In genomic region chrX:10109695-10110094, GRCh38 we compare ENCODE assay signal across 14 cellular contexts. TPM values are rescaled to one million over a fixed set of nuclear protein-coding genes. Genes with fewer than 3 reads are reported as not detected.
DNase-seq lines count a peak whose midpoint lies in the region; ATAC-seq and TF ChIP-seq lines count a peak whose summit lies in the region.
"Had no signal": no experiment of that assay in that cellular context is flagged by ENCODE, and none has a peak within 500 bp of the region (broad histone marks: within the 10 kb centered on the region; RNA-seq: fewer than 3 reads in every experiment).

No MANE protein-coding gene starts in this region.

- H3K36me3 Mint-ChIP-seq in activated naive CD4-positive, alpha-beta T cell treated with anti-CD3 and anti-CD28 coated beads, Interleukin-2, amount 50 U/mL, for 24 hours: no peaks in the 10 kb centered on the region
- peaks cover 12 to 13% of the 10 kb centered on the region in 2 donors for H3K36me3 Mint-ChIP-seq in activated naive CD4-positive, alpha-beta T cell treated with anti-CD3 and anti-CD28 coated beads, Interleukin-2, amount 50 U/mL, for 72 hours

- H3K27me3 ChIP-seq in effector memory CD4-positive, alpha-beta T cell (replicated peaks; ENCODE audit: control insufficient read depth, insufficient read depth, low read length, poor library complexity, severe bottlenecking): no peaks in the 10 kb centered on the region
- H3K27me3 ChIP-seq in mucosa of rectum (ENCODE audit: control insufficient read depth in 2 of 2, insufficient read depth in 2 of 2, low read length in 2 of 2): no peaks in the 10 kb centered on the region
- H3K27me3 ChIP-seq: adrenal gland, vagina had no signal

- no peaks in the 10 kb centered on the region for H3K27me3 Mint-ChIP-seq in activated naive CD4-positive, alpha-beta T cell treated with anti-CD3 and anti-CD28 coated beads, Interleukin-2, amount 50 U/mL, for 24 hours

- H3K9ac ChIP-seq in mucosa of rectum (ENCODE audit: low read depth in 1 of 2, low read length in 2 of 2): no peak overlapping the region

- H3K4me1 ChIP-seq in effector memory CD4-positive, alpha-beta T cell (ENCODE audit: control insufficient read depth, insufficient read depth, low read length, poor library complexity, severe bottlenecking): peaks cover 29% of the 10 kb centered on the region
- H3K4me1 ChIP-seq in mucosa of rectum (ENCODE audit: control insufficient read depth in 2 of 2, insufficient read depth in 2 of 2, low read length in 2 of 2): peaks cover 0 to 17% of the 10 kb centered on the region in 2 donors

- H3K27ac Mint-ChIP-seq in activated naive CD4-positive, alpha-beta T cell treated with anti-CD3 and anti-CD28 coated beads, Interleukin-2, amount 50 U/mL, for 24 hours: peak overlapping the region; percentile 35
- peak overlapping the region in 1 of 2 donors; percentile 44 for H3K27ac Mint-ChIP-seq in activated naive CD4-positive, alpha-beta T cell treated with anti-CD3 and anti-CD28 coated beads, Interleukin-2, amount 50 U/mL, for 72 hours
- H3K27ac Mint-ChIP-seq: endodermal cell had no signal

- no peak for DNase-seq in activated naive CD4-positive, alpha-beta T cell treated with anti-CD3 and anti-CD28 coated beads, Interleukin-2, amount 50 U/mL, for 72 hours (ENCODE audit: low spot score in 2 of 2)
- DNase-seq in effector memory CD4-positive, alpha-beta T cell: no peak
- DNase-seq in GM10266 (ENCODE audit: extremely low spot score): no peak
- no peak for DNase-seq in NCI-H1092 treated with DMSO at 0.1 percent for 48 hours (lab: John Stamatoyannopoulos, UW)
- DNase-seq in left lobe of liver (ENCODE audit: low spot score): no peak
- no peak for DNase-seq in NCI-H2081 (lab: John Stamatoyannopoulos, UW)
- DNase-seq: activated CD4-positive, alpha-beta T cell treated with anti-CD3 and anti-CD28 coated beads for 1 hour; endodermal cell; NCI-H510A; SHP77 had no signal

- peak overlapping the region; percentile 72 for H3K27ac ChIP-seq in effector memory CD4-positive, alpha-beta T cell (ENCODE audit: insufficient read depth, low read length, poor library complexity, severe bottlenecking)
- peak overlapping the region; percentile 74 for H3K27ac ChIP-seq in mucosa of rectum (ENCODE audit: low read depth in 2 of 2, low read length in 2 of 2)
- H3K27ac ChIP-seq: adrenal gland, vagina had no signal

- H3K4me3 ChIP-seq in effector memory CD4-positive, alpha-beta T cell (ENCODE audit: insufficient read depth, low read depth, low read length, poor library complexity, severe bottlenecking): no peak overlapping the region
- no peak overlapping the region for H3K4me3 ChIP-seq in mucosa of rectum (ENCODE audit: low read length in 2 of 2)
- H3K4me3 ChIP-seq: adrenal gland, vagina had no signal

- peaks cover 69% of the 10 kb centered on the region for H3K4me1 Mint-ChIP-seq in activated naive CD4-positive, alpha-beta T cell treated with anti-CD3 and anti-CD28 coated beads, Interleukin-2, amount 50 U/mL, for 24 hours
- H3K4me1 Mint-ChIP-seq: endodermal cell had no signal

- H3K9me3 ChIP-seq in effector memory CD4-positive, alpha-beta T cell (ENCODE audit: control insufficient read depth, low read length): no peaks in the 10 kb centered on the region
- no peaks in the 10 kb centered on the region for H3K9me3 ChIP-seq in mucosa of rectum (ENCODE audit: control insufficient read depth in 2 of 2, low read length in 2 of 2)
- H3K9me3 ChIP-seq: adrenal gland, vagina had no signal

- peak overlapping the region; percentile 61 for H3K4me3 Mint-ChIP-seq in activated naive CD4-positive, alpha-beta T cell treated with anti-CD3 and anti-CD28 coated beads, Interleukin-2, amount 50 U/mL, for 24 hours
- H3K4me3 Mint-ChIP-seq: endodermal cell had no signal

- H3K9me3 Mint-ChIP-seq in activated naive CD4-positive, alpha-beta T cell treated with anti-CD3 and anti-CD28 coated beads, Interleukin-2, amount 50 U/mL, for 24 hours: no peaks in the 10 kb centered on the region
- no peaks in the 10 kb centered on the region for H3K9me3 Mint-ChIP-seq in activated naive CD4-positive, alpha-beta T cell treated with anti-CD3 and anti-CD28 coated beads, Interleukin-2, amount 50 U/mL, for 72 hours

- no peak for TF ChIP-seq CTCF in GM10266 (IDR thresholded peaks at IDR 0.05; ENCODE audit: control insufficient read depth, insufficient read depth, low read depth, missing control alignments)

- no peak for ATAC-seq in activated naive CD4-positive, alpha-beta T cell treated with anti-CD3 and anti-CD28 coated beads, Interleukin-2, amount 50 U/mL, for 72 hours
- no peak for ATAC-seq in left lobe of liver

- H3K36me3 ChIP-seq in effector memory CD4-positive, alpha-beta T cell (ENCODE audit: control insufficient read depth, insufficient read depth, low read length): no peaks in the 10 kb centered on the region
- no peaks in the 10 kb centered on the region for H3K36me3 ChIP-seq in mucosa of rectum (ENCODE audit: control insufficient read depth in 2 of 2, insufficient read depth in 2 of 2, low read length in 2 of 2)
- H3K36me3 ChIP-seq: adrenal gland had no signal

RNA-seq across cellular contexts. Expression of gene CLCN4, which starts 47.1 kb away (rescaled TPM):
- not detected for total RNA-seq in activated naive CD4-positive, alpha-beta T cell treated with anti-CD3 and anti-CD28 coated beads, Interleukin-2, amount 50 U/mL, for 72 hours
- total RNA-seq in left lobe of liver: 9.6 TPM
